In genomic region chr18:13562494-13563029, GRCh38 we compare ENCODE assay signal across 1 cellular context.
TF ChIP-seq lines count a peak whose summit lies in the region.

No MANE protein-coding gene starts in this region.

TF ChIP-seq in GM12878, 131 proteins besides CTCF, POLR2A, EP300 and RAD21 (continued from another document):
- TF ChIP-seq SREBF1 (IDR thresholded peaks at IDR 0.05; ENCODE audit: low read length) (peak; percentile 27; the same call in 1 of the 2 replicates), CHD1 (IDR thresholded peaks at IDR 0.05; ENCODE audit: low read depth, low read length) (0 out of 2 replicates have a peak, but pooled peaks have one; percentile 58), TCF3 (IDR thresholded peaks at IDR 0.05; ENCODE audit: borderline replicate concordance, insufficient read depth, low read depth, low read length) (peak; percentile 51; the same call in 1 of the 2 replicates), NFIC (IDR thresholded peaks at IDR 0.05; ENCODE audit: low read depth, low read length) (peak; percentile 87), POLR2AphosphoS2 (IDR thresholded peaks at IDR 0.05; ENCODE audit: low read depth, low read length) (peak; percentile 46; the same call in 1 of the 2 replicates)
